Comparison of ENCODE assay signal across 9 cellular contexts in the genomic region with DNA sequence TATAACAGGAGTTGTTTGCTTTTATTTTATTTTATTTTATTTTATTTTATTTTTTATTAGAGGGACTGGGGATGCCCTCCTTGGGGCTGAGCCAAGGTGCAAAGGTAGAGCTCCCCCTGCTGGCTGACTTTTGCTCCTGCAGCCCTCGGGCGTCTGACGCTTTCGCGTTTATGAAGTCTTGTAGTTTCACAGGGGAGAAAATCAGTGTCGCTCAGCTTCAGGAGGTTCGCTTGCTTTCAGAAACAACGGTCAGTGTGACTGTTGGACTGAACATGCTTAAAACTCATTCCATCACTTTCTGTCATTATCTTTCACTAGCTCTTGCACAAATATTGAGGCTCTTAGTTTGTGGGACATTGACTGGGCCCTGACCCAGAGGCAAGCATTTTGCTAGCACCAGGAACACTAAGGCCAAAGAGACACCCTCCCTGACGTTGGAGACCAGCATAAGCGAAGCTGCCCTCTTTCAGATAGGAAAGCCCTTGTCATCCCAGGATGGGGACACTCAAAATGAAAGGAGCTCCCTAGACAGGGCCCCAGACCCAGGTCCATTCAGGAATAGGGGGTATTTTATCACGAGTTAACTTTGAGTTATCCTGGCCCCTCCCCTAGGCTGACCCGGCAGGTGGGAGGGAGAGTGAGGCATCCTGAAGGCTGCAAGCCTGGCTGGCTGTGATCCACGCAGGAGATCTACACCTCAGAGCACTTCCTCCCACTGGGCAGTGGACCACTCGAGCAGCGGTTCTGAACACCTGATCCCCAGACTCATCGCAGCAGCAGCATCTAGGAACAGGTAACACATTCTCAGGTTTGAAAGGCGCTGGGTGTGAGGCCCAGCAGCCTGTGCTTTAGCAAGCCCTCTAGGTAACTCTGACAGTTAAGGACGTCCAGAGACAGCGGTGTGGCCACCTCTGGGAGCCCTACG. TPM values are rescaled to one million over a fixed set of nuclear protein-coding genes. Genes with fewer than 3 reads are reported as not detected.
DNase-seq lines count a peak whose midpoint lies in the region; ATAC-seq and TF ChIP-seq lines count a peak whose summit lies in the region.
"Had no signal": no experiment of that assay in that cellular context is flagged by ENCODE, and none has a peak within 500 bp of the region (broad histone marks: within the 10 kb centered on the region; RNA-seq: fewer than 3 reads in every experiment).

No MANE protein-coding gene starts in this region.

- H3K79me2 ChIP-seq in PC-3 (ENCODE audit: low read length) (no peaks in the 10 kb centered on the region), neural progenitor cell (ENCODE audit: low read depth) (no peaks in the 10 kb centered on the region)

- H3K9ac ChIP-seq in PC-3 (ENCODE audit: low read length) (no peak overlapping the region), neural progenitor cell (no peak overlapping the region)

- H3K36me3 ChIP-seq in PC-3 (ENCODE audit: low read depth, low read length), result no peaks in the 10 kb centered on the region
- H3K36me3 ChIP-seq in neural progenitor cell, result no peaks in the 10 kb centered on the region
- no peaks in the 10 kb centered on the region for H3K36me3 ChIP-seq in stomach

- H3K4me1 ChIP-seq in PC-3 (ENCODE audit: insufficient read depth, low read length) (peaks cover 10% of the 10 kb centered on the region; the same call in 1 of the 2 replicates), neural progenitor cell (peaks cover 5% of the 10 kb centered on the region), stomach (peaks cover 0 to 9% (median 2%) of the 10 kb centered on the region in 4 donors)

- H3K27ac Mint-ChIP-seq in neural progenitor cell, result no peak overlapping the region
- H3K27ac Mint-ChIP-seq: stimulated activated naive CD8-positive, alpha-beta T cell treated with anti-CD3 and anti-CD28 coated beads, Interleukin-15, Interleukin-2, amounts not matched to agents 100 ng/mL and 50 ng/mL, for 24 hours had no signal

- H3K27ac ChIP-seq in PC-3 (ENCODE audit: low read length), result no peak overlapping the region
- no peak overlapping the region for H3K27ac ChIP-seq in neural progenitor cell
- no peak overlapping the region for H3K27ac ChIP-seq in stomach

- H3K4me3 ChIP-seq in PC-3 (ENCODE audit: low read length), result no peak overlapping the region
- no peak overlapping the region for H3K4me3 ChIP-seq in fibroblast of mammary gland (ENCODE audit: control insufficient read depth, low read depth, low read length)
- H3K4me3 ChIP-seq in neural progenitor cell, result no peak overlapping the region
- H3K4me3 ChIP-seq in stomach, result no peak overlapping the region

- intact Hi-C loops in PC-3 (cut with micrococcal nuclease) (loop anchor here (1.0 to 5.0 kb wide), 2 partner anchors 157 to 441 kb away; no protein-coding TSS in a partner anchor), stomach (cut with DNase I; ENCODE audit: low total_unique reads) (loop anchor here (5.0 kb wide), 1 partner anchor 156 kb away; no protein-coding TSS in a partner anchor)

- H3K4me2 ChIP-seq in PC-3 (ENCODE audit: low read length), result peak overlapping the region; percentile 37
- no peak overlapping the region for H3K4me2 ChIP-seq in neural progenitor cell

- no peaks in the 10 kb centered on the region for H3K36me3 Mint-ChIP-seq in neural progenitor cell

- POLR2A ChIA-PET in PC-3 (lab: Charles Lee; ENCODE audit: unreplicated experiment), result interaction anchor here (0.5 to 0.7 kb wide), 3 partner anchors 73 to 897 kb away, joined by 3 to 6 read pairs (median 6); no protein-coding TSS in a partner anchor

- peaks cover 30% of the 10 kb centered on the region for H3K4me1 Mint-ChIP-seq in neural progenitor cell

- H3F3A ChIP-seq in PC-3 (ENCODE audit: low read length, unreplicated experiment), result no peaks in the 10 kb centered on the region
- no peaks in the 10 kb centered on the region for H3F3A ChIP-seq in neural progenitor cell (ENCODE audit: low read depth)

- H3K9me3 Mint-ChIP-seq in neural progenitor cell, result no peaks in the 10 kb centered on the region
- H3K9me3 Mint-ChIP-seq: stimulated activated naive CD8-positive, alpha-beta T cell treated with anti-CD3 and anti-CD28 coated beads, Interleukin-15, Interleukin-2, amounts not matched to agents 100 ng/mL and 50 ng/mL, for 24 hours had no signal

- peak; percentile 73 for TF ChIP-seq CTCF in PC-3 (conservative IDR thresholded peaks at IDR 0.05; ENCODE audit: low read depth, low read length)
- peak; percentile 88 for TF ChIP-seq CTCF in fibroblast of mammary gland (conservative IDR thresholded peaks at IDR 0.05; ENCODE audit: control insufficient read depth, insufficient read depth, low read depth, low read length)
- TF ChIP-seq CTCF in neural progenitor cell (IDR thresholded peaks at IDR 0.05), result peak; percentile 95
- TF ChIP-seq CTCF in stomach (IDR thresholded peaks at IDR 0.05), result peak in 6 of 7 experiments; percentile 68 to 98 (median 92)

- peaks cover 11% of the 10 kb centered on the region for H3K27me3 Mint-ChIP-seq in neural progenitor cell (ENCODE audit: insufficient read depth, low read depth)

- no peaks in the 10 kb centered on the region for H3K27me3 ChIP-seq in PC-3 (ENCODE audit: low read length)
- no peaks in the 10 kb centered on the region for H3K27me3 ChIP-seq in neural progenitor cell
- H3K27me3 ChIP-seq in stomach, result peaks cover 0 to 5% (median 0%) of the 10 kb centered on the region in 3 donors

- H2AFZ ChIP-seq in PC-3 (ENCODE audit: low read length) (peak overlapping the region; percentile 60), neural progenitor cell (replicated peaks) (peak overlapping the region; percentile 97)

- no peak overlapping the region for H3K4me3 Mint-ChIP-seq in neural progenitor cell
- H3K4me3 Mint-ChIP-seq: stimulated activated naive CD8-positive, alpha-beta T cell treated with anti-CD3 and anti-CD28 coated beads, Interleukin-15, Interleukin-2, amounts not matched to agents 100 ng/mL and 50 ng/mL, for 24 hours had no signal

- WGBS in stomach, 5 donors, result 48 to 54% (median 51%) methylated on average over 19 to 20 of the region's 20 CpGs

- no peak for TF ChIP-seq EP300 in stomach (IDR thresholded peaks at IDR 0.05)

- CTCF ChIA-PET in PC-3 (lab: Charles Lee), result interaction anchor here (0.6 to 1.6 kb wide), 4 partner anchors 35 to 160 kb away, joined by 3 to 18 read pairs (median 10); no protein-coding TSS in a partner anchor

- no peaks in the 10 kb centered on the region for H3K9me2 ChIP-seq in PC-3 (replicated peaks; ENCODE audit: low read length)

- no peaks in the 10 kb centered on the region for H4K20me1 ChIP-seq in PC-3 (ENCODE audit: low read length)
- no peaks in the 10 kb centered on the region for H4K20me1 ChIP-seq in neural progenitor cell (ENCODE audit: low read depth)

- BruUV-seq in PC-3 (replicated peaks; lab: Mats Ljungman, UMichigan), result no TSS peak

- H3K9me3 ChIP-seq in PC-3 (ENCODE audit: low read length) (no peaks in the 10 kb centered on the region), neural progenitor cell (ENCODE audit: low read depth) (no peaks in the 10 kb centered on the region), stomach (no peaks in the 10 kb centered on the region)

- DNase-seq in DMS 273 (lab: John Stamatoyannopoulos, UW; ENCODE audit: unreplicated experiment), result peak; percentile 82
- DNase-seq in DMS 273 treated with DMSO at 0.1 percent for 48 hours (lab: John Stamatoyannopoulos, UW), result no peak
- peak; percentile 83 for DNase-seq in PC-3
- DNase-seq in activated T-cell treated with anti-CD3 and anti-CD28 coated beads, Interleukin-2, amount 50 U/mL, for 1 hour, result peak; percentile 81
- DNase-seq in fibroblast of mammary gland (ENCODE audit: low read depth), result peak; percentile 55
- DNase-seq in neural progenitor cell (ENCODE audit: low spot score), result peak; percentile 83
- DNase-seq in stomach, result peak; percentile 75

- peak; percentile 55 for ATAC-seq in HG03175 (IDR thresholded peaks at IDR 0.05; ENCODE audit: unreplicated experiment)
- peak; percentile 64 for ATAC-seq in PC-3

- TF ChIP-seq POLR2A in stomach (IDR thresholded peaks at IDR 0.05), result no peak

RNA-seq across cellular contexts. Expression of gene LGALSL, which starts 34.4 kb away (rescaled TPM):
- 12.1 and 16.0 TPM in 2 replicates for total RNA-seq in PC-3 (2014; rRNA removed)
- total RNA-seq in neural progenitor cell (ENCODE audit: low replicate concordance), result 24.3 and 31.1 TPM in 2 replicates
- 10 to 100 TPM in 2 of 5 donors, 1 to 10 TPM in 3; 4.1 to 19.5 (median 8.8) TPM for total RNA-seq in stomach
- 10 to 100 TPM in 1 of 3 donors, 1 to 10 TPM in 2; 5.5 to 11.9 (median 7.4) TPM for polyA plus RNA-seq in stomach

RNA-seq across cellular contexts. Expression of gene AFTPH, which starts 35.8 kb away (rescaled TPM):
- total RNA-seq in PC-3 (2014; rRNA removed), result 18.9 and 26.6 TPM in 2 replicates
- 26.3 and 32.2 TPM in 2 replicates for total RNA-seq in neural progenitor cell (ENCODE audit: low replicate concordance)
- 10 to 100 TPM; 19.8 to 93.6 (median 46.7) TPM for total RNA-seq in stomach
- polyA plus RNA-seq in stomach, result 10 to 100 TPM; 30.1 to 46.9 (median 31.1) TPM
